Comparison of ENCODE assay signal across 16 cellular contexts in the genomic region with DNA sequence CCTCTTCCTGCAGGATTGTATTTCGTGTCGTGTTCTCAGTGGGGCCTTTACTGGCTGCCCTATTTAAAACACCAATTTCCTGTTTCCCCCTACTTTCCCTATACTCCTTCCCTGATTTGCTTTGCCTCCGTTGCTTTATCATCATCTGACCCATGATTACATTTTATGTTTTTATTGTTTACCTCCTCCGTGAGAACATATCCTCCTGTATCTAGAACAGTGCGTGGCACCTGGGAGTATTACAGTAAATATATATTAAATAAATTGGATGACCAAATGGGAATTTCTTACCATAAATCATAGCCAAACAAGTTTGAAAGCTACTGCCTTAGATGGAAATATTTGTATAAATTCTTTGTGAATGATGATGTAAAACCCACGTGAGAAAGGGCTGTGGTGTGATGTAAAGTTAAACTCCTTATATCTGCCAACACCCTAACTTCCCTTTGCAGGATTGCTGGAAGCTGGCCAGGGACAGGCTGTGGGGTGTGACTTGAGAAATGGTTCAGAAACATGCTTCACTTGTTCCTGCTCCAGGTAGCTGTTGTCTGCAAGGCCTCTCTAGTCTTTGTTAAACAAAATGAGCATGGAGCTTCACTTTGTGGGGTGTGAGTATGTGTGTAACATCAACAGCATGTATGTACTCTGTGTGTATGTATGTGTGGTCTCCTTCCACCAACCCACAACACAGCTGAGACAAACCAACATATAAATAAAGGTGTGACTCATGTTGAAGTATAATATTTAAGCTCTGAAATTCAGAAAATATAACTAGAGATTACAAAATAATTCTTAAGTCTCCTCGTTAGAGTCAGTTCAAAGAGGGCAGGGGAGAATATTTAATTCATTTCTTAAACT. TPM values are rescaled to one million over a fixed set of nuclear protein-coding genes. Genes with fewer than 3 reads are reported as not detected.
A peak's percentile ranks its signal among the peaks of the same experiment; 100 is the strongest.
DNase-seq lines count a peak whose midpoint lies in the region; ATAC-seq, FAIRE-seq and TF ChIP-seq lines count a peak whose summit lies in the region.
"Had no signal": no experiment of that assay in that cellular context is flagged by ENCODE, and none has a peak within 500 bp of the region (broad histone marks: within the 10 kb centered on the region; RNA-seq: fewer than 3 reads in every experiment).

No MANE protein-coding gene starts in this region.

- no peak overlapping the region for H2AFZ ChIP-seq in astrocyte (ENCODE audit: low read depth, low read length)

- peak in 1 of 2 donors; percentile 39 for ATAC-seq in left cardiac atrium
- no peak for ATAC-seq in activated T-helper 17 cell treated with anti-CD3 and anti-CD28 coated beads, Interleukin-2, amount 50 U/mL, for 72 hours (replicated peaks)
- ATAC-seq: pancreas had no signal

- TF ChIP-seq CTCF in astrocyte (IDR thresholded peaks at IDR 0.05; ENCODE audit: insufficient read depth, low read depth, low read length) (no peak), stomach (IDR thresholded peaks at IDR 0.05) (no peak)

- H3K79me2 ChIP-seq in astrocyte (ENCODE audit: insufficient read depth, low read length) = no peaks in the 10 kb centered on the region

- H3K9ac ChIP-seq in astrocyte (ENCODE audit: low read length) = no peak overlapping the region

- no peaks in the 10 kb centered on the region for H3K9me3 Mint-ChIP-seq in astrocyte (ENCODE audit: unreplicated experiment)
- no peaks in the 10 kb centered on the region for H3K9me3 Mint-ChIP-seq in activated T-helper 17 cell treated with anti-CD3 and anti-CD28 coated beads, Interleukin-2, amount 50 U/mL, for 72 hours
- no peaks in the 10 kb centered on the region for H3K9me3 Mint-ChIP-seq in activated T-cell treated with anti-CD3 and anti-CD28 coated beads, Interleukin-2, amount 50 U/mL, for 24 hours
- H3K9me3 Mint-ChIP-seq: activated CD4-positive, alpha-beta T cell treated with anti-CD3 and anti-CD28 coated beads, Interleukin-2, amount 10 ng/mL, durations not matched to agents 24 days and 14 days; activated naive CD4-positive, alpha-beta T cell treated with anti-CD3 and anti-CD28 coated beads, Interleukin-2, amount 10 ng/mL, durations not matched to agents 7 days and 5 days; IgD-negative memory B cell; immature natural killer cell had no signal

- DNase-seq in DMS 273 (lab: John Stamatoyannopoulos, UW; ENCODE audit: unreplicated experiment) = peak; percentile 13
- no peak for DNase-seq in DMS 273 treated with DMSO at 0.1 percent for 48 hours (lab: John Stamatoyannopoulos, UW)
- DNase-seq in astrocyte (ENCODE audit: low read depth) = peak; percentile 79
- DNase-seq in left cardiac atrium = peak; percentile 44
- peak; percentile 33 for DNase-seq in stomach
- DNase-seq in activated T-cell treated with anti-CD3 and anti-CD28 coated beads, Interleukin-2, amount 50 U/mL, for 24 hours = no peak
- no peak for DNase-seq in KG1 (lab: John Stamatoyannopoulos, UW)
- DNase-seq: activated CD4-positive, alpha-beta T cell treated with anti-CD3 and anti-CD28 coated beads, Interleukin-2, amount 10 ng/mL, durations not matched to agents 24 days and 14 days; activated naive CD4-positive, alpha-beta T cell treated with anti-CD3 and anti-CD28 coated beads, Interleukin-2, amount 10 ng/mL, durations not matched to agents 7 days and 5 days; immature natural killer cell; SHP77; stimulated activated CD4-positive, alpha-beta T cell treated with anti-CD3 and anti-CD28 coated beads, Interleukin-4, amount 100 ng/mL, for 4 hours had no signal

- no peaks in the 10 kb centered on the region for H4K20me1 ChIP-seq in astrocyte (ENCODE audit: insufficient read depth, low read length)

- intact Hi-C loops in left cardiac atrium (cut with DNase I) = no loop called here
- intact Hi-C loops in stomach (cut with DNase I; ENCODE audit: low total_unique reads) = no loop called here

- H3K4me3 ChIP-seq in astrocyte (ENCODE audit: insufficient read depth, low read depth, low read length) (no peak overlapping the region), stomach (no peak overlapping the region)
- H3K4me3 ChIP-seq: pancreas had no signal

- H3K36me3 Mint-ChIP-seq in astrocyte (ENCODE audit: low read depth, unreplicated experiment) = no peaks in the 10 kb centered on the region
- H3K36me3 Mint-ChIP-seq in activated T-helper 17 cell treated with anti-CD3 and anti-CD28 coated beads, Interleukin-2, amount 50 U/mL, for 72 hours (ENCODE audit: low read depth) = no peaks in the 10 kb centered on the region
- no peaks in the 10 kb centered on the region for H3K36me3 Mint-ChIP-seq in activated T-cell treated with anti-CD3 and anti-CD28 coated beads, Interleukin-2, amount 50 U/mL, for 24 hours (ENCODE audit: low read depth)
- H3K36me3 Mint-ChIP-seq: activated naive CD4-positive, alpha-beta T cell treated with anti-CD3 and anti-CD28 coated beads, Interleukin-2, amount 10 ng/mL, durations not matched to agents 7 days and 5 days; IgD-negative memory B cell; immature natural killer cell had no signal

- H3K4me2 ChIP-seq in astrocyte (ENCODE audit: low read length) = no peak overlapping the region

- 30 to 42% (median 39%) methylated on average over 7 of the region's 7 CpGs for WGBS in stomach, 5 donors

- TF ChIP-seq POLR2A in stomach (IDR thresholded peaks at IDR 0.05) = no peak

- no peaks in the 10 kb centered on the region for H3K27me3 Mint-ChIP-seq in astrocyte (ENCODE audit: low read depth, unreplicated experiment)
- H3K27me3 Mint-ChIP-seq in activated T-helper 17 cell treated with anti-CD3 and anti-CD28 coated beads, Interleukin-2, amount 50 U/mL, for 72 hours = peaks cover 14% of the 10 kb centered on the region
- H3K27me3 Mint-ChIP-seq in activated T-cell treated with anti-CD3 and anti-CD28 coated beads, Interleukin-2, amount 50 U/mL, for 24 hours = peaks cover 3% of the 10 kb centered on the region

- H3K27ac Mint-ChIP-seq in astrocyte (ENCODE audit: unreplicated experiment) = peak overlapping the region; percentile 16
- no peak overlapping the region for H3K27ac Mint-ChIP-seq in activated T-helper 17 cell treated with anti-CD3 and anti-CD28 coated beads, Interleukin-2, amount 50 U/mL, for 72 hours
- H3K27ac Mint-ChIP-seq in activated T-cell treated with anti-CD3 and anti-CD28 coated beads, Interleukin-2, amount 50 U/mL, for 24 hours = no peak overlapping the region
- H3K27ac Mint-ChIP-seq: activated CD4-positive, alpha-beta T cell treated with anti-CD3 and anti-CD28 coated beads, Interleukin-2, amount 10 ng/mL, durations not matched to agents 24 days and 14 days; activated naive CD4-positive, alpha-beta T cell treated with anti-CD3 and anti-CD28 coated beads, Interleukin-2, amount 10 ng/mL, durations not matched to agents 7 days and 5 days; IgD-negative memory B cell; immature natural killer cell had no signal

- no peaks in the 10 kb centered on the region for H3K9me3 ChIP-seq in astrocyte (ENCODE audit: insufficient read depth, low read depth, low read length)
- H3K9me3 ChIP-seq in stomach = no peaks in the 10 kb centered on the region
- H3K9me3 ChIP-seq: pancreas had no signal

- peak overlapping the region; percentile 21 for H3K4me3 Mint-ChIP-seq in astrocyte (ENCODE audit: unreplicated experiment)
- no peak overlapping the region for H3K4me3 Mint-ChIP-seq in activated T-helper 17 cell treated with anti-CD3 and anti-CD28 coated beads, Interleukin-2, amount 50 U/mL, for 72 hours
- no peak overlapping the region for H3K4me3 Mint-ChIP-seq in activated T-cell treated with anti-CD3 and anti-CD28 coated beads, Interleukin-2, amount 50 U/mL, for 24 hours
- H3K4me3 Mint-ChIP-seq: activated CD4-positive, alpha-beta T cell treated with anti-CD3 and anti-CD28 coated beads, Interleukin-2, amount 10 ng/mL, durations not matched to agents 24 days and 14 days; activated naive CD4-positive, alpha-beta T cell treated with anti-CD3 and anti-CD28 coated beads, Interleukin-2, amount 10 ng/mL, durations not matched to agents 7 days and 5 days; IgD-negative memory B cell; immature natural killer cell had no signal

- H3K36me3 ChIP-seq in astrocyte (ENCODE audit: insufficient read depth, low read length) = no peaks in the 10 kb centered on the region
- no peaks in the 10 kb centered on the region for H3K36me3 ChIP-seq in stomach
- H3K36me3 ChIP-seq: pancreas had no signal

- no peak overlapping the region for H3K27ac ChIP-seq in astrocyte (ENCODE audit: low read depth, low read length)
- peak overlapping the region in 2 of 5 donors; percentile 50 to 68 for H3K27ac ChIP-seq in stomach
- H3K27ac ChIP-seq: 22Rv1, pancreas had no signal

- H3K4me1 ChIP-seq in astrocyte (ENCODE audit: insufficient read depth, low read length) (peaks cover 18% of the 10 kb centered on the region), stomach (peaks cover 0 to 17% (median 8%) of the 10 kb centered on the region in 4 donors)
- H3K4me1 ChIP-seq: pancreas had no signal

- peaks cover 25% of the 10 kb centered on the region for H3K4me1 Mint-ChIP-seq in astrocyte (ENCODE audit: low read depth, unreplicated experiment)
- no peaks in the 10 kb centered on the region for H3K4me1 Mint-ChIP-seq in activated T-helper 17 cell treated with anti-CD3 and anti-CD28 coated beads, Interleukin-2, amount 50 U/mL, for 72 hours
- H3K4me1 Mint-ChIP-seq in activated T-cell treated with anti-CD3 and anti-CD28 coated beads, Interleukin-2, amount 50 U/mL, for 24 hours (ENCODE audit: low read depth) = peaks cover 3% of the 10 kb centered on the region
- H3K4me1 Mint-ChIP-seq: activated CD4-positive, alpha-beta T cell treated with anti-CD3 and anti-CD28 coated beads, Interleukin-2, amount 10 ng/mL, durations not matched to agents 24 days and 14 days; activated naive CD4-positive, alpha-beta T cell treated with anti-CD3 and anti-CD28 coated beads, Interleukin-2, amount 10 ng/mL, durations not matched to agents 7 days and 5 days; IgD-negative memory B cell; immature natural killer cell had no signal

- FAIRE-seq in astrocyte (lab: Jason Lieb, UNC) = no peak
- FAIRE-seq: pancreas had no signal

- H3K27me3 ChIP-seq in astrocyte (ENCODE audit: insufficient read depth, low read length) (no peaks in the 10 kb centered on the region), stomach (no peaks in the 10 kb centered on the region)
- H3K27me3 ChIP-seq: pancreas had no signal

- no peak for TF ChIP-seq EP300 in stomach (IDR thresholded peaks at IDR 0.05)

RNA-seq across cellular contexts. Expression of a gene that starts 40.3 kb away (rescaled TPM):
- not detected in 2 replicates for total RNA-seq in astrocyte
- total RNA-seq in left cardiac atrium = under 1 TPM; 0.26 to 0.44 TPM
- under 1 TPM in 2 of 5 donors, not detected in 3; 0.43 to 0.92 TPM for total RNA-seq in stomach
- polyA plus RNA-seq in stomach = under 1 TPM in 1 of 3 donors, not detected in 2; 0.25 TPM
- not detected for total RNA-seq in activated T-helper 17 cell treated with anti-CD3 and anti-CD28 coated beads, Interleukin-2, amount 50 U/mL, for 72 hours
- total RNA-seq: activated CD4-positive, alpha-beta T cell treated with anti-CD3 and anti-CD28 coated beads, Interleukin-2, amount 10 ng/mL, durations not matched to agents 24 days and 14 days; pancreas had no signal
- polyA plus RNA-seq: IgD-negative memory B cell, immature natural killer cell, pancreas had no signal

Comparison
In these comparisons a context has a peak if more than half of its experiments do, and no peak if none do; other contexts are left out.
1. DNase-seq: peak in DMS 273 (single experiment), astrocyte (single experiment), left cardiac atrium (single experiment) and stomach (single experiment); none in DMS 273 treated with DMSO at 0.1 percent for 48 hours (single experiment), activated T-cell treated with anti-CD3 and anti-CD28 coated beads, Interleukin-2, amount 50 U/mL, for 24 hours (single experiment) and KG1 (single experiment).